Comparison of ENCODE assay signal across 1 cellular context in genomic region chr11:94762995-94763394, GRCh38.
TF ChIP-seq lines count a peak whose summit lies in the region.

No MANE protein-coding gene starts in this region.

TF ChIP-seq in IMR-90, 13 proteins besides CTCF, POLR2A, EP300 and RAD21:
- TF ChIP-seq MAFK (IDR thresholded peaks at IDR 0.05; ENCODE audit: low read depth, low read length) (no peak), SMC3 (IDR thresholded peaks at IDR 0.05; ENCODE audit: low read depth, low read length) (no peak), MXI1 (IDR thresholded peaks at IDR 0.05; ENCODE audit: borderline replicate concordance, low read depth, low read length) (no peak), RFX5 (IDR thresholded peaks at IDR 0.05; ENCODE audit: low read depth, low read length) (no peak), NFE2L2 (IDR thresholded peaks at IDR 0.05; ENCODE audit: low read depth, low read length) (no peak), FOS (IDR thresholded peaks at IDR 0.05; ENCODE audit: low read depth, low read length) (no peak), CHD1 (IDR thresholded peaks at IDR 0.05; ENCODE audit: low read depth, low read length) (no peak), BHLHE40 (IDR thresholded peaks at IDR 0.05; ENCODE audit: low read depth, low read length) (no peak), CEBPB (IDR thresholded peaks at IDR 0.05; ENCODE audit: low read depth, low read length) (no peak), RCOR1 (IDR thresholded peaks at IDR 0.05; ENCODE audit: insufficient replicate concordance, low read length) (no peak), MAZ (IDR thresholded peaks at IDR 0.05; ENCODE audit: borderline replicate concordance, low read depth, low read length) (no peak)
- TF ChIP-seq, protein P1, sequence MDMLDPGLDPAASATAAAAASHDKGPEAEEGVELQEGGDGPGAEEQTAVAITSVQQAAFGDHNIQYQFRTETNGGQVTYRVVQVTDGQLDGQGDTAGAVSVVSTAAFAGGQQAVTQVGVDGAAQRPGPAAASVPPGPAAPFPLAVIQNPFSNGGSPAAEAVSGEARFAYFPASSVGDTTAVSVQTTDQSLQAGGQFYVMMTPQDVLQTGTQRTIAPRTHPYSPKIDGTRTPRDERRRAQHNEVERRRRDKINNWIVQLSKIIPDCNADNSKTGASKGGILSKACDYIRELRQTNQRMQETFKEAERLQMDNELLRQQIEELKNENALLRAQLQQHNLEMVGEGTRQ (IDR thresholded peaks at IDR 0.05; ENCODE audit: low read depth, low read length), result no peak
- TF ChIP-seq, protein P2, sequence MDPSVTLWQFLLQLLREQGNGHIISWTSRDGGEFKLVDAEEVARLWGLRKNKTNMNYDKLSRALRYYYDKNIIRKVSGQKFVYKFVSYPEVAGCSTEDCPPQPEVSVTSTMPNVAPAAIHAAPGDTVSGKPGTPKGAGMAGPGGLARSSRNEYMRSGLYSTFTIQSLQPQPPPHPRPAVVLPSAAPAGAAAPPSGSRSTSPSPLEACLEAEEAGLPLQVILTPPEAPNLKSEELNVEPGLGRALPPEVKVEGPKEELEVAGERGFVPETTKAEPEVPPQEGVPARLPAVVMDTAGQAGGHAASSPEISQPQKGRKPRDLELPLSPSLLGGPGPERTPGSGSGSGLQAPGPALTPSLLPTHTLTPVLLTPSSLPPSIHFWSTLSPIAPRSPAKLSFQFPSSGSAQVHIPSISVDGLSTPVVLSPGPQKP (IDR thresholded peaks at IDR 0.05; ENCODE audit: borderline replicate concordance, low read depth, low read length), result no peak
